ENCODE assay signal across 10 cellular contexts in genomic region chr3:38030126-38031021, GRCh38. TPM values are rescaled to one million over a fixed set of nuclear protein-coding genes. Genes with fewer than 3 reads are reported as not detected.
DNase-seq lines count a peak whose midpoint lies in the region; ATAC-seq and TF ChIP-seq lines count a peak whose summit lies in the region.
"Had no signal": no experiment of that assay in that cellular context is flagged by ENCODE, and none has a peak within 500 bp of the region (broad histone marks: within the 10 kb centered on the region; RNA-seq: fewer than 3 reads in every experiment).

No MANE protein-coding gene starts in this region.

- no peaks in the 10 kb centered on the region for H3K9me3 ChIP-seq in CD4-positive, alpha-beta memory T cell (ENCODE audit: control insufficient read depth in 1 of 2, low read length in 2 of 2)

- peaks cover 24 to 49% (median 36%) of the 10 kb centered on the region in 4 donors for H3K4me1 Mint-ChIP-seq in CD4-positive, alpha-beta memory T cell
- H3K4me1 Mint-ChIP-seq in progenitor cell of endocrine pancreas (ENCODE audit: low read depth) = peaks cover 11% of the 10 kb centered on the region

- POLR2A ChIA-PET in CD4-positive, alpha-beta memory T cell (lab: Charles Lee; ENCODE audit: partially characterized antibody) = interaction anchor here (0.6 to 2.6 kb wide), 6 partner anchors 10 to 373 kb away, joined by 3 to 12 read pairs (median 3); partner anchors contain the start of gene ACAA1

- no peaks in the 10 kb centered on the region for H3K36me3 ChIP-seq in CD4-positive, alpha-beta memory T cell (ENCODE audit: insufficient read depth, low read length)

- peak overlapping the region in 6 of 7 donors; percentile 42 to 94 (median 89) for H3K27ac Mint-ChIP-seq in CD4-positive, alpha-beta memory T cell
- peak overlapping the region; percentile 92 for H3K27ac Mint-ChIP-seq in progenitor cell of endocrine pancreas

- peaks cover 40% of the 10 kb centered on the region for H3K4me1 ChIP-seq in CD4-positive, alpha-beta memory T cell (ENCODE audit: insufficient read depth, low read length)
- H3K4me1 ChIP-seq in foreskin keratinocyte = peaks cover 22% of the 10 kb centered on the region

- CTCF ChIA-PET in CD4-positive, alpha-beta memory T cell (lab: Charles Lee; ENCODE audit: partially characterized antibody) = interaction anchor here (1.1 to 1.4 kb wide), 3 partner anchors 9 to 56 kb away, joined by 3 to 11 read pairs (median 3); partner anchors contain the start of gene DLEC1

- peak overlapping the region; percentile 19 for H3K27ac ChIP-seq in CD4-positive, alpha-beta memory T cell (ENCODE audit: low read depth, low read length)
- H3K27ac ChIP-seq in foreskin keratinocyte = peak overlapping the region; percentile 87

- DNase-seq in CD4-positive, alpha-beta memory T cell = no peak
- DNase-seq in foreskin keratinocyte (no peak), progenitor cell of endocrine pancreas (ENCODE audit: low spot score, unreplicated experiment) (no peak), putamen (ENCODE audit: low spot score) (no peak), 8988T (no peak), NCI-H226 (no peak)
- DNase-seq: activated CD4-positive, CD25-positive, alpha-beta regulatory T cell treated with anti-CD3 and anti-CD28 coated beads, Interleukin-2, amount 50 U/mL, for 72 hours had no signal

- no peaks in the 10 kb centered on the region for H3K9me3 Mint-ChIP-seq in CD4-positive, alpha-beta memory T cell
- no peaks in the 10 kb centered on the region for H3K9me3 Mint-ChIP-seq in progenitor cell of endocrine pancreas (ENCODE audit: low read depth)

- intact Hi-C loops in CD4-positive, alpha-beta memory T cell (cut with micrococcal nuclease) = no loop called here

- H3K36me3 Mint-ChIP-seq in CD4-positive, alpha-beta memory T cell = no peaks in the 10 kb centered on the region
- peaks cover 2% of the 10 kb centered on the region for H3K36me3 Mint-ChIP-seq in progenitor cell of endocrine pancreas (ENCODE audit: insufficient read depth)

- H3K27me3 Mint-ChIP-seq in CD4-positive, alpha-beta memory T cell = no peaks in the 10 kb centered on the region
- H3K27me3 Mint-ChIP-seq in progenitor cell of endocrine pancreas = peaks cover 41% of the 10 kb centered on the region

- TF ChIP-seq CTCF in WI38 (IDR thresholded peaks at IDR 0.05; ENCODE audit: low read depth, low read length) = no peak
- no peak for TF ChIP-seq CTCF in foreskin keratinocyte (conservative IDR thresholded peaks at IDR 0.05)
- TF ChIP-seq CTCF in progenitor cell of endocrine pancreas (IDR thresholded peaks at IDR 0.05; ENCODE audit: unreplicated experiment) = no peak

- ATAC-seq in foreskin keratinocyte (no peak), HG02973 (IDR thresholded peaks at IDR 0.05; ENCODE audit: unreplicated experiment) (no peak)

- no peaks in the 10 kb centered on the region for H3K27me3 ChIP-seq in CD4-positive, alpha-beta memory T cell (ENCODE audit: insufficient read depth, low read length)
- H3K27me3 ChIP-seq in foreskin keratinocyte = no peaks in the 10 kb centered on the region

- peak overlapping the region; percentile 29 to 44 for H3K4me3 ChIP-seq in CD4-positive, alpha-beta memory T cell (ENCODE audit: low read length in 2 of 2)
- H3K4me3 ChIP-seq in WI38 (ENCODE audit: low read depth, low read length) = peak overlapping the region; percentile 68
- H3K4me3 ChIP-seq: GM12878 had no signal

- peak overlapping the region; percentile 54 to 90 (median 78) for H3K4me3 Mint-ChIP-seq in CD4-positive, alpha-beta memory T cell
- H3K4me3 Mint-ChIP-seq in progenitor cell of endocrine pancreas (ENCODE audit: low read depth) = peak overlapping the region; percentile 68

RNA-seq across cellular contexts. Expression of gene PLCD1, which starts 0.9 kb away (rescaled TPM):
- total RNA-seq in CD4-positive, alpha-beta memory T cell = 10 to 100 TPM; 81.2 to 93.9 TPM
- 10 to 100 TPM; 38.4 to 41.2 TPM for polyA plus RNA-seq in CD4-positive, alpha-beta memory T cell
- total RNA-seq in foreskin keratinocyte = 23.5 and 27.4 TPM in 2 replicates
- polyA plus RNA-seq in foreskin keratinocyte = 21.5 and 28.3 TPM in 2 replicates
- 30.0 and 33.3 TPM in 2 replicates for total RNA-seq in progenitor cell of endocrine pancreas

RNA-seq across cellular contexts. Expression of gene DLEC1, which starts 8.6 kb away (rescaled TPM):
- total RNA-seq in CD4-positive, alpha-beta memory T cell = 10 to 100 TPM; 13.2 to 15.1 TPM
- 1 to 10 TPM in 1 of 2 donors, under 1 TPM in 1; 0.49 to 1.3 TPM for polyA plus RNA-seq in CD4-positive, alpha-beta memory T cell
- not detected in 2 replicates for total RNA-seq in foreskin keratinocyte
- 0.02 TPM in 1 of 2 replicates, not detected in the other for polyA plus RNA-seq in foreskin keratinocyte
- 1.3 and 1.8 TPM in 2 replicates for total RNA-seq in progenitor cell of endocrine pancreas

RNA-seq across cellular contexts. Expression of gene VILL, which starts 39.8 kb away (rescaled TPM):
- 10 to 100 TPM; 41.7 to 43.4 TPM for total RNA-seq in CD4-positive, alpha-beta memory T cell
- polyA plus RNA-seq in CD4-positive, alpha-beta memory T cell = 10 to 100 TPM; 13.4 to 18.0 TPM
- total RNA-seq in foreskin keratinocyte = 3.7 and 3.8 TPM in 2 replicates
- 3.1 and 3.4 TPM in 2 replicates for polyA plus RNA-seq in foreskin keratinocyte
- total RNA-seq in progenitor cell of endocrine pancreas = 6.8 and 7.6 TPM in 2 replicates
